25 cellular contexts compared by ENCODE assay signal in genomic region chr6:148617522-148617921, GRCh38.
DNase-seq lines count a peak whose midpoint lies in the region; ATAC-seq and TF ChIP-seq lines count a peak whose summit lies in the region.
"Had no signal": no experiment of that assay in that cellular context is flagged by ENCODE, and none has a peak within 500 bp of the region (broad histone marks: within the 10 kb centered on the region; RNA-seq: fewer than 3 reads in every experiment).

No MANE protein-coding gene starts in this region.

- H3K4me1 ChIP-seq in BLaER1 treated with 17β-estradiol and CSF1 and Interleukin-3, amounts not matched to agents 10 nM and 100 nM, result peaks cover 17 to 61% (median 25%) of the 10 kb centered on the region in 10 experiments
- H3K4me1 ChIP-seq in mesenchymal stem cell (ENCODE audit: control insufficient read depth, insufficient read depth, low read depth, low read length) (no peaks in the 10 kb centered on the region), right atrium auricular region (no peaks in the 10 kb centered on the region)
- H3K4me1 ChIP-seq: BE2C, Caco-2, foreskin keratinocyte, SJCRH30 had no signal

- H4K20me1 ChIP-seq in BLaER1 treated with 17β-estradiol and CSF1 and Interleukin-3, amounts not matched to agents 10 nM and 100 nM, result no peaks in the 10 kb centered on the region

- H2BK12ac ChIP-seq in mesenchymal stem cell (ENCODE audit: low read length in 2 of 2), result no peak overlapping the region

- no peak overlapping the region for H2AK5ac ChIP-seq in mesenchymal stem cell (ENCODE audit: low read length, severe bottlenecking)

- no peak overlapping the region for H2BK5ac ChIP-seq in mesenchymal stem cell (ENCODE audit: low read depth, low read length, poor library complexity, severe bottlenecking)

- no peak overlapping the region for H3K4ac ChIP-seq in mesenchymal stem cell (ENCODE audit: low read depth in 1 of 2, low read length in 2 of 2)

- H3K4me2 ChIP-seq in BLaER1 treated with 17β-estradiol and CSF1 and Interleukin-3, amounts not matched to agents 10 nM and 100 nM, result peak overlapping the region; percentile 42 to 68 (median 56)
- H3K4me2 ChIP-seq in mesenchymal stem cell (ENCODE audit: low read length, poor library complexity, severe bottlenecking), result no peak overlapping the region

- no peak overlapping the region for H3K14ac ChIP-seq in mesenchymal stem cell (ENCODE audit: low read length in 2 of 2)

- no peak overlapping the region for H4K8ac ChIP-seq in mesenchymal stem cell (ENCODE audit: low read length)

- no peak overlapping the region for H2BK15ac ChIP-seq in mesenchymal stem cell (ENCODE audit: low read depth, poor library complexity, severe bottlenecking)

- no peaks in the 10 kb centered on the region for H3K27me3 ChIP-seq in BLaER1 treated with 17β-estradiol and CSF1 and Interleukin-3, amounts not matched to agents 10 nM and 100 nM
- H3K27me3 ChIP-seq in mesenchymal stem cell (ENCODE audit: control insufficient read depth in 1 of 2, insufficient read depth in 1 of 2, low read length in 2 of 2) (peaks cover 0 to 10% of the 10 kb centered on the region in 2 experiments), right atrium auricular region (no peaks in the 10 kb centered on the region)
- H3K27me3 ChIP-seq: BE2C, SJCRH30, tibial artery had no signal

- no peak overlapping the region for H2AFZ ChIP-seq in mesenchymal stem cell (ENCODE audit: low read depth, low read length)

- H3K4me3 ChIP-seq in BLaER1 treated with 17β-estradiol and CSF1 and Interleukin-3, amounts not matched to agents 10 nM and 100 nM, result no peak overlapping the region
- H3K4me3 ChIP-seq in mesenchymal stem cell (ENCODE audit: insufficient read depth in 1 of 2, low read depth in 1 of 2, low read length in 2 of 2) (no peak overlapping the region), right atrium auricular region (no peak overlapping the region)
- H3K4me3 ChIP-seq: lung, SJCRH30, tibial artery had no signal

- H3K27ac ChIP-seq in BLaER1 treated with 17β-estradiol and CSF1 and Interleukin-3, amounts not matched to agents 10 nM and 100 nM, result peak overlapping the region in 2 of 11 experiments; percentile 19 to 39; a peak in 1 of 22 replicates
- H3K27ac ChIP-seq in mesenchymal stem cell (ENCODE audit: low read length, poor library complexity, severe bottlenecking) (no peak overlapping the region), right atrium auricular region (no peak overlapping the region)
- H3K27ac ChIP-seq: foreskin keratinocyte, SJCRH30, tibial artery had no signal

- H3K79me1 ChIP-seq in mesenchymal stem cell (replicated peaks; ENCODE audit: low read length, poor library complexity, severe bottlenecking), result no peaks in the 10 kb centered on the region

- no peak for ATAC-seq in left lobe of liver
- no peak for ATAC-seq in HG03520 (IDR thresholded peaks at IDR 0.05; ENCODE audit: unreplicated experiment)
- ATAC-seq: activated T-cell treated with anti-CD3 and anti-CD28 coated beads, Interleukin-2, amount 50 U/mL, for 4 hours; foreskin keratinocyte; Panc1; stimulated activated naive CD8-positive, alpha-beta T cell treated with anti-CD3 and anti-CD28 coated beads, Interleukin-15, Interleukin-2, amounts not matched to agents 100 U/mL and 50 U/mL, for 24 hours had no signal

- H3K18ac ChIP-seq in mesenchymal stem cell (ENCODE audit: low read depth in 1 of 2, low read length in 2 of 2), result no peak overlapping the region

- no peak overlapping the region for H3K9ac ChIP-seq in BLaER1 treated with 17β-estradiol and CSF1 and Interleukin-3, amounts not matched to agents 10 nM and 100 nM
- no peak overlapping the region for H3K9ac ChIP-seq in mesenchymal stem cell (ENCODE audit: low read length)

- peaks cover 0 to 9% (median 0%) of the 10 kb centered on the region in 11 experiments; a peak in 1 of 22 replicates for H3K9me3 ChIP-seq in BLaER1 treated with 17β-estradiol and CSF1 and Interleukin-3, amounts not matched to agents 10 nM and 100 nM (replicated peaks in 1 of 11)
- H3K9me3 ChIP-seq in mesenchymal stem cell (ENCODE audit: control insufficient read depth, low read length), result no peaks in the 10 kb centered on the region
- H3K9me3 ChIP-seq in right atrium auricular region, result no peaks in the 10 kb centered on the region
- H3K9me3 ChIP-seq: BE2C, Caco-2, SJCRH30, tibial artery had no signal

- H3K23ac ChIP-seq in mesenchymal stem cell (ENCODE audit: low read length in 2 of 2), result no peak overlapping the region

- DNase-seq in HCEC 1CT, result peak; percentile 65
- DNase-seq in amniotic epithelial cell (ENCODE audit: low read depth), result peak; percentile 80
- DNase-seq in mesenchymal stem cell, result peak; percentile 73
- no peak for DNase-seq in right atrium auricular region (ENCODE audit: low spot score)
- DNase-seq in globus pallidus (ENCODE audit: low spot score), result no peak
- DNase-seq in left lobe of liver (ENCODE audit: low spot score), result no peak
- DNase-seq: activated CD4-positive, CD25-positive, alpha-beta regulatory T cell treated with anti-CD3 and anti-CD28 coated beads, Interleukin-2, amount 50 U/mL, for 72 hours; activated naive CD4-positive, alpha-beta T cell treated with anti-CD3 and anti-CD28 coated beads, Interleukin-2, amount 10 ng/mL, durations not matched to agents 7 days and 5 days; activated T-cell treated with anti-CD3 and anti-CD28 coated beads, Interleukin-2, amount 50 U/mL, for 4 hours; BE2C; Caco-2; dermis blood vessel endothelial cell; foreskin keratinocyte; NCI-H1048; NCI-H2029; NCI-H345; stimulated activated CD4-positive, alpha-beta T cell treated with anti-CD3 and anti-CD28 coated beads, Interleukin-4, amount 100 ng/mL, for 4 hours; stimulated activated naive CD8-positive, alpha-beta T cell treated with anti-CD3 and anti-CD28 coated beads, Interleukin-15, Interleukin-2, amounts not matched to agents 100 U/mL and 50 U/mL, for 24 hours; T-helper 1 cell; tibial artery had no signal

- H4K91ac ChIP-seq in mesenchymal stem cell (ENCODE audit: low read length), result no peak overlapping the region

- H3K36me3 ChIP-seq in BLaER1 treated with 17β-estradiol and CSF1 and Interleukin-3, amounts not matched to agents 10 nM and 100 nM, result no peaks in the 10 kb centered on the region
- H3K36me3 ChIP-seq in mesenchymal stem cell (ENCODE audit: control insufficient read depth in 1 of 2, insufficient read depth in 2 of 2, low read depth in 1 of 2, low read length in 2 of 2) (no peaks in the 10 kb centered on the region), right atrium auricular region (no peaks in the 10 kb centered on the region)
- H3K36me3 ChIP-seq: BE2C, SJCRH30, tibial artery had no signal

- H2BK120ac ChIP-seq in mesenchymal stem cell (ENCODE audit: low read depth, low read length), result no peak overlapping the region

- no peak for TF ChIP-seq CTCF in right atrium auricular region (IDR thresholded peaks at IDR 0.05)

- 10% methylated on average over 3 of the region's 4 CpGs for WGBS in mesenchymal stem cell

Comparison
In these comparisons a context has a peak if more than half of its experiments do, and no peak if none do; other contexts are left out.
1. DNase-seq: peak in HCEC 1CT (single experiment), amniotic epithelial cell (single experiment) and mesenchymal stem cell (single experiment); none in right atrium auricular region (single experiment), globus pallidus (single experiment) and left lobe of liver (single experiment).